14 cellular contexts compared by ENCODE assay signal in the genomic region with DNA sequence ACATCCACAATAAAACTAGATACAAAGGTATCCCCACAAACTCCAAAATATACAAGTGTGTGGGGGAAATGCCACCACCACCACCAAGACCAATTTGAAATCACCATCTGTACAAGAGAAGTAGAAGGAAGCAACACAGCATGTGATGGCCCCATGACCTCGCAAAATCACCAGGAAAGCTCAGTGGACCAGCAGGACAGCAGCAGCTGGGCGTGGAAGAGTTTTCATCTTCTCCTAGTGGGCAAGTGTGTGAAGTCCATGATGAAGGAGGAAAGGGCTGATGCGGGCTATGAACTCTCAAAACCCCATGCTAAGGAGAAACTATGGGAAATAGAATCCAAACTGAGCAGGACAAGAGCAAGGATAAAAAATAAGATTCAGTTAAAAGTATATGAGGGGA. TPM values are rescaled to one million over a fixed set of nuclear protein-coding genes. Genes with fewer than 3 reads are reported as not detected.
A peak's percentile ranks its signal among the peaks of the same experiment; 100 is the strongest.
DNase-seq lines count a peak whose midpoint lies in the region; ATAC-seq and TF ChIP-seq lines count a peak whose summit lies in the region.
"Had no signal": no experiment of that assay in that cellular context is flagged by ENCODE, and none has a peak within 500 bp of the region (broad histone marks: within the 10 kb centered on the region; RNA-seq: fewer than 3 reads in every experiment).

No MANE protein-coding gene starts in this region.

- H3K36me3 ChIP-seq in Panc1 (ENCODE audit: control insufficient read depth, insufficient read depth, low read length), result peaks cover 7% of the 10 kb centered on the region

- H3K4me3 Mint-ChIP-seq in activated T-cell treated with anti-CD3 and anti-CD28 coated beads, Interleukin-2, amount 50 U/mL, for 24 hours, result no peak overlapping the region
- no peak overlapping the region for H3K4me3 Mint-ChIP-seq in dendritic cell treated with granulocyte-macrophage colony-stimulating factor and Interleukin-4, amounts not matched to agents 40 ng/mL and 50 ng/mL, for 4 days

- intact Hi-C loops in Panc1 (cut with micrococcal nuclease; ENCODE audit: unreplicated experiment), result no loop called here
- intact Hi-C loops in dendritic cell treated with granulocyte-macrophage colony-stimulating factor and Interleukin-4, amounts not matched to agents 40 ng/mL and 50 ng/mL, for 4 days (cut with micrococcal nuclease), result no loop called here

- peak overlapping the region; percentile 92 for H3K27ac Mint-ChIP-seq in activated T-cell treated with anti-CD3 and anti-CD28 coated beads, Interleukin-2, amount 50 U/mL, for 24 hours
- H3K27ac Mint-ChIP-seq in dendritic cell treated with granulocyte-macrophage colony-stimulating factor and Interleukin-4, amounts not matched to agents 40 ng/mL and 50 ng/mL, for 4 days, result peak overlapping the region; percentile 30

- no peaks in the 10 kb centered on the region for H3K27me3 Mint-ChIP-seq in activated T-cell treated with anti-CD3 and anti-CD28 coated beads, Interleukin-2, amount 50 U/mL, for 24 hours
- no peaks in the 10 kb centered on the region for H3K27me3 Mint-ChIP-seq in dendritic cell treated with granulocyte-macrophage colony-stimulating factor and Interleukin-4, amounts not matched to agents 40 ng/mL and 50 ng/mL, for 4 days

- peaks cover 89% of the 10 kb centered on the region for H3K36me3 Mint-ChIP-seq in activated T-cell treated with anti-CD3 and anti-CD28 coated beads, Interleukin-2, amount 50 U/mL, for 24 hours (ENCODE audit: low read depth)
- peaks cover 100% of the 10 kb centered on the region for H3K36me3 Mint-ChIP-seq in dendritic cell treated with granulocyte-macrophage colony-stimulating factor and Interleukin-4, amounts not matched to agents 40 ng/mL and 50 ng/mL, for 4 days (ENCODE audit: low read depth)

- peak; percentile 63; the same call in 1 of the 2 replicates for ATAC-seq in Panc1
- ATAC-seq: foreskin keratinocyte had no signal

- in situ Hi-C loops in Panc1 (cut with HindIII; ENCODE audit: low pct_unique_long_range_greater_than_20kb, low sequenced_read_pairs), result no loop called here

- POLR2A ChIA-PET in Panc1 (lab: Charles Lee), result interaction anchor here (0.8 kb wide), 1 partner anchor 11 kb away, joined by 8 read pairs; no protein-coding TSS in a partner anchor

- H3K4me1 Mint-ChIP-seq in activated T-cell treated with anti-CD3 and anti-CD28 coated beads, Interleukin-2, amount 50 U/mL, for 24 hours (ENCODE audit: low read depth), result peaks cover 51% of the 10 kb centered on the region
- peaks cover 16% of the 10 kb centered on the region for H3K4me1 Mint-ChIP-seq in dendritic cell treated with granulocyte-macrophage colony-stimulating factor and Interleukin-4, amounts not matched to agents 40 ng/mL and 50 ng/mL, for 4 days (ENCODE audit: low read depth)

- CTCF ChIA-PET in Panc1 (lab: Charles Lee), result no interaction called here

- no peak for TF ChIP-seq CTCF in Panc1 (IDR thresholded peaks at IDR 0.05)

- DNase-seq in activated T-cell treated with anti-CD3 and anti-CD28 coated beads, Interleukin-2, amount 50 U/mL, for 24 hours, result no peak
- DNase-seq in activated T-cell treated with anti-CD3 and anti-CD28 coated beads, Interleukin-2, amount 50 U/mL, for 1 hour, result no peak
- DNase-seq in Panc1 (ENCODE audit: low read depth, low spot score), result no peak
- DNase-seq in retina, result peak; percentile 18
- no peak for DNase-seq in 8988T
- no peak for DNase-seq in activated effector memory CD4-positive, alpha-beta T cell treated with Interleukin-2 at 50 U/mL for 16 hours
- no peak for DNase-seq in SK-N-DZ (ENCODE audit: low spot score)
- DNase-seq: activated gamma-delta T cell treated with Interleukin-2 at 50 U/mL for 16 hours, cortex of kidney, foreskin keratinocyte, NCI-H526 treated with DMSO at 0.1 percent for 48 hours, SIG-M5 had no signal

- H3K4me1 ChIP-seq in Panc1 (ENCODE audit: control insufficient read depth, insufficient read depth, low read length), result peaks cover 5% of the 10 kb centered on the region
- H3K4me1 ChIP-seq: foreskin keratinocyte had no signal

- H3K9me3 ChIP-seq in Panc1 (ENCODE audit: control insufficient read depth, insufficient read depth, low read depth, low read length), result no peaks in the 10 kb centered on the region

- no peak overlapping the region for H3K4me3 ChIP-seq in Panc1 (ENCODE audit: low read depth in 2 of 2, low read length in 2 of 2)
- H3K4me3 ChIP-seq: smooth muscle cell had no signal

- no peaks in the 10 kb centered on the region for H3K27me3 ChIP-seq in Panc1 (ENCODE audit: control insufficient read depth, insufficient read depth, low read length)
- H3K27me3 ChIP-seq: foreskin keratinocyte had no signal

- BruUV-seq in Panc1 (replicated peaks; lab: Mats Ljungman, UMichigan), result no TSS peak

- H3K27ac ChIP-seq in Panc1 (ENCODE audit: low read length), result no peak overlapping the region
- H3K27ac ChIP-seq: foreskin keratinocyte had no signal

- no peaks in the 10 kb centered on the region for H3K9me3 Mint-ChIP-seq in activated T-cell treated with anti-CD3 and anti-CD28 coated beads, Interleukin-2, amount 50 U/mL, for 24 hours
- H3K9me3 Mint-ChIP-seq in dendritic cell treated with granulocyte-macrophage colony-stimulating factor and Interleukin-4, amounts not matched to agents 40 ng/mL and 50 ng/mL, for 4 days, result no peaks in the 10 kb centered on the region

RNA-seq across cellular contexts. Expression of gene GOLPH3, which starts 58.1 kb away (rescaled TPM):
- total RNA-seq in Panc1 (2021; ENCODE audit: unreplicated experiment), result 89.7 TPM
- polyA plus RNA-seq in Panc1 (2012; ENCODE audit: insufficient read length), result 75.2 TPM
- 44.8 and 59.6 TPM in 2 replicates for polyA plus RNA-seq in SK-N-DZ (2014; cell fraction: cytosol; rRNA removed)
- 14.6 and 26.1 TPM in 2 replicates for polyA plus RNA-seq in SK-N-DZ (2014; cell fraction: nucleus; rRNA removed)
